ENCODE assay signal across 1 cellular context in genomic region chr2:8671802-8672201, GRCh38.
TF ChIP-seq lines count a peak whose summit lies in the region.

No MANE protein-coding gene starts in this region.

TF ChIP-seq in WTC11, 78 proteins besides CTCF, POLR2A, EP300 and RAD21 (continued from another document):
- no peak for TF ChIP-seq AFF4 (CRISPR knock-in tag; IDR thresholded peaks at IDR 0.05; ENCODE audit: borderline replicate concordance)
- TF ChIP-seq ZSCAN18 (CRISPR knock-in tag; IDR thresholded peaks at IDR 0.05), result no peak
- no peak for TF ChIP-seq STAT6 (CRISPR knock-in tag; conservative IDR thresholded peaks at IDR 0.05; ENCODE audit: low read depth)
- no peak for TF ChIP-seq CBFB (CRISPR knock-in tag; IDR thresholded peaks at IDR 0.05; ENCODE audit: low read depth)
- TF ChIP-seq USF2 (CRISPR knock-in tag; IDR thresholded peaks at IDR 0.05), result no peak
